ENCODE assay signal across 1 cellular context in genomic region chr3:37417297-37418082, GRCh38.
TF ChIP-seq lines count a peak whose summit lies in the region.

No MANE protein-coding gene starts in this region.

TF ChIP-seq in HepG2, 621 proteins besides CTCF, POLR2A, EP300 and RAD21 (continued from another document):
- TF ChIP-seq, protein P1, sequence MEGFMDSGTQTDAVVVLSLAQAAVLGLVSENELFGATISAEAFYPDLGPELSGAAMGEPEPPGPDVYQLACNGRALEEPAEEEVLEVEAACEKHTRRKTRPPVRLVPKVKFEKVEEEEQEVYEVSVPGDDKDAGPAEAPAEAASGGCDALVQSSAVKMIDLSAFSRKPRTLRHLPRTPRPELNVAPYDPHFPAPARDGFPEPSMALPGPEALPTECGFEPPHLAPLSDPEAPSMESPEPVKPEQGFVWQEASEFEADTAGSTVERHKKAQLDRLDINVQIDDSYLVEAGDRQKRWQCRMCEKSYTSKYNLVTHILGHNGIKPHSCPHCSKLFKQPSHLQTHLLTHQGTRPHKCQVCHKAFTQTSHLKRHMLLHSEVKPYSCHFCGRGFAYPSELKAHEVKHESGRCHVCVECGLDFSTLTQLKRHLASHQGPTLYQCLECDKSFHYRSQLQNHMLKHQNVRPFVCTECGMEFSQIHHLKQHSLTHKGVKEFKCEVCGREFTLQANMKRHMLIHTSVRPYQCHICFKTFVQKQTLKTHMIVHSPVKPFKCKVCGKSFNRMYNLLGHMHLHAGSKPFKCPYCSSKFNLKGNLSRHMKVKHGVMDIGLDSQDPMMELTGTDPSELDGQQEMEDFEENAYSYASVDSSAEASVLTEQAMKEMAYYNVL (CRISPR knock-in tag; IDR thresholded peaks at IDR 0.05; ENCODE audit: borderline replicate concordance) = no peak
- TF ChIP-seq CEBPG (CRISPR knock-in tag; IDR thresholded peaks at IDR 0.05) (peak; percentile 31; the same call in 1 of the 2 replicates), HNF4G (IDR thresholded peaks at IDR 0.05; ENCODE audit: borderline replicate concordance, low read depth, low read length) (peak; percentile 41; the same call in 1 of the 2 replicates), HNF4G (CRISPR knock-in tag; IDR thresholded peaks at IDR 0.05; ENCODE audit: borderline replicate concordance, low read depth) (no peak), KDM6A (CRISPR knock-in tag; IDR thresholded peaks at IDR 0.05; ENCODE audit: low read depth) (no peak), HNF4A (CRISPR knock-in tag; IDR thresholded peaks at IDR 0.05) (peak; percentile 73)
